In genomic region chr14:94623856-94624499, GRCh38 we compare ENCODE assay signal across 25 cellular contexts. TPM values are rescaled to one million over a fixed set of nuclear protein-coding genes. Genes with fewer than 3 reads are reported as not detected.
DNase-seq lines count a peak whose midpoint lies in the region; ATAC-seq, FAIRE-seq and TF ChIP-seq lines count a peak whose summit lies in the region.
"Had no signal": no experiment of that assay in that cellular context is flagged by ENCODE, and none has a peak within 500 bp of the region (broad histone marks: within the 10 kb centered on the region; RNA-seq: fewer than 3 reads in every experiment).

No MANE protein-coding gene starts in this region.

- no TSS peak for BruUV-seq in HepG2 (replicated peaks; lab: Mats Ljungman, UMichigan)

- FAIRE-seq in HepG2 (lab: Jason Lieb, UNC), result no peak
- FAIRE-seq: A204.1, GM12878, H54, K562 had no signal

- no peak for TF ChIP-seq CTCF in body of pancreas (IDR thresholded peaks at IDR 0.05)
- TF ChIP-seq CTCF in HepG2 (CRISPR knock-in tag; IDR thresholded peaks at IDR 0.05), result no peak

- H3K4me1 ChIP-seq in body of pancreas (peaks cover 21% of the 10 kb centered on the region), HepG2 (ENCODE audit: insufficient read depth, low read length) (peaks cover 32% of the 10 kb centered on the region)

- CTCF ChIA-PET in HepG2 (lab: Yijun Ruan, JAX; ENCODE audit: low intra/inter-chr PET ratio, low total read pairs), result no interaction called here

- H3K36me3 ChIP-seq in body of pancreas (replicated peaks in 1 of 2; ENCODE audit: insufficient read depth in 1 of 2, low read depth in 2 of 2) (peaks cover 6 to 32% of the 10 kb centered on the region in 2 donors), HepG2 (replicated peaks in 1 of 2; ENCODE audit: control insufficient read depth in 1 of 2, insufficient read depth in 2 of 2, low read length in 2 of 2) (peaks cover 31 to 56% of the 10 kb centered on the region in 2 experiments)

- H3K9me3 ChIP-seq in body of pancreas (no peaks in the 10 kb centered on the region), HepG2 (ENCODE audit: low read length) (no peaks in the 10 kb centered on the region)

- peaks cover 17% of the 10 kb centered on the region for H3K27me3 Mint-ChIP-seq in activated T-cell treated with anti-CD3 and anti-CD28 coated beads, Interleukin-2, amount 50 U/mL, for 4 hours (ENCODE audit: low read depth)

- no peak overlapping the region for H3K4me2 ChIP-seq in HepG2 (ENCODE audit: low read depth, low read length)

- H3K9me3 Mint-ChIP-seq in activated T-cell treated with anti-CD3 and anti-CD28 coated beads, Interleukin-2, amount 50 U/mL, for 4 hours, result peaks cover 6% of the 10 kb centered on the region

- POLR2A ChIA-PET in HepG2 (lab: Yijun Ruan, JAX), result interaction anchor here (0.7 to 19.0 kb wide), 9 partner anchors 9 to 55 kb away, joined by 3 to 638 read pairs (median 7); partner anchors contain the start of gene SERPINA3

- no peak overlapping the region for H3K4me3 Mint-ChIP-seq in activated T-cell treated with anti-CD3 and anti-CD28 coated beads, Interleukin-2, amount 50 U/mL, for 4 hours
- H3K4me3 Mint-ChIP-seq: CD4-positive, alpha-beta memory T cell had no signal

- no peak overlapping the region for H2AFZ ChIP-seq in HepG2 (ENCODE audit: low read length)
- H2AFZ ChIP-seq: GM23248 had no signal

- 88 to 94% methylated on average over 5 to 7 of the region's 7 CpGs for WGBS in body of pancreas, 2 donors
- 95% methylated on average over 2 of the region's 7 CpGs for WGBS in HepG2 (ENCODE audit: low lambda C conversion rate)

- no peak for TF ChIP-seq RAD21 in HepG2 (CRISPR knock-in tag; IDR thresholded peaks at IDR 0.05)

- peaks cover 8% of the 10 kb centered on the region; the same call in 1 of the 2 replicates for H4K20me1 ChIP-seq in HepG2 (ENCODE audit: insufficient read depth, low read length)

- no peaks in the 10 kb centered on the region for H3K79me2 ChIP-seq in HepG2 (ENCODE audit: insufficient read depth, low read length)

- peak overlapping the region in 1 of 4 donors; percentile 20 for H3K27ac ChIP-seq in body of pancreas
- H3K27ac ChIP-seq in HepG2 (ENCODE audit: extremely low read length, insufficient read depth, low read length), result no peak overlapping the region
- H3K27ac ChIP-seq: C4-2B, GM23248 had no signal

- ATAC-seq in body of pancreas, result peak; percentile 20
- peak; percentile 7; the same call in 1 of the 3 replicates for ATAC-seq in HepG2
- no peak for ATAC-seq in sciatic nerve
- ATAC-seq in activated T-cell treated with anti-CD3 and anti-CD28 coated beads, Interleukin-2, amount 50 U/mL, for 4 hours, result no peak
- ATAC-seq in GM18498 (IDR thresholded peaks at IDR 0.05; ENCODE audit: unreplicated experiment), result no peak
- no peak for ATAC-seq in GM18907 (IDR thresholded peaks at IDR 0.05; ENCODE audit: unreplicated experiment)
- ATAC-seq: GM12878, K562 had no signal

- no peaks in the 10 kb centered on the region for H3K4me1 Mint-ChIP-seq in activated T-cell treated with anti-CD3 and anti-CD28 coated beads, Interleukin-2, amount 50 U/mL, for 4 hours (ENCODE audit: low read depth)
- H3K4me1 Mint-ChIP-seq: CD4-positive, alpha-beta memory T cell had no signal

- H3K9ac ChIP-seq in HepG2 (ENCODE audit: insufficient read depth, low read depth, low read length), result no peak overlapping the region
- H3K9ac ChIP-seq: GM23248 had no signal

- H3K4me3 ChIP-seq in body of pancreas (no peak overlapping the region), HepG2 (replicated peaks in 1 of 3; ENCODE audit: insufficient read depth in 1 of 3, low read depth in 2 of 3, low read length in 3 of 3) (no peak overlapping the region)
- H3K4me3 ChIP-seq: GM12878, GM23248, K562 had no signal

- intact Hi-C loops in body of pancreas (cut with DNase I), result no loop called here
- intact Hi-C loops in HepG2 (cut with micrococcal nuclease; ENCODE audit: unreplicated experiment), result no loop called here
- intact Hi-C loops in sciatic nerve (cut with DNase I), result loop anchor here (1.0 kb wide), 1 partner anchor 16 kb away; no protein-coding TSS in a partner anchor

- in situ Hi-C loops in HepG2 (cut with HindIII; ENCODE audit: extremely low pct_ligation_motif_present, low pct_unique_long_range_greater_than_20kb), result no loop called here

- peak in 1 of 3 donors; percentile 25 for TF ChIP-seq POLR2A in body of pancreas (IDR thresholded peaks at IDR 0.05)
- no peak; a peak in 1 of 4 replicates for TF ChIP-seq POLR2A in HepG2 (IDR thresholded peaks at IDR 0.05; ENCODE audit: insufficient read depth in 1 of 2, low read depth in 2 of 2, low read length in 2 of 2)

- TF ChIP-seq EP300 in HepG2 (IDR thresholded peaks at IDR 0.05; ENCODE audit: low read depth in 2 of 2, low read length in 2 of 2), result no peak
- no peak for TF ChIP-seq EP300 in HepG2 (CRISPR knock-in tag; IDR thresholded peaks at IDR 0.05; ENCODE audit: borderline replicate concordance)

- no peaks in the 10 kb centered on the region for H3K27me3 ChIP-seq in body of pancreas
- H3K27me3 ChIP-seq in HepG2 (ENCODE audit: control insufficient read depth in 1 of 2, insufficient read depth in 2 of 2, low read length in 2 of 2), result no peaks in the 10 kb centered on the region

- no peaks in the 10 kb centered on the region for H3K36me3 Mint-ChIP-seq in activated T-cell treated with anti-CD3 and anti-CD28 coated beads, Interleukin-2, amount 50 U/mL, for 4 hours (ENCODE audit: insufficient read depth)
- H3K36me3 Mint-ChIP-seq: CD4-positive, alpha-beta memory T cell had no signal

- DNase-seq in body of pancreas (peak in 1 of 4 donors; percentile 13), HepG2 (ENCODE audit: low spot score) (no peak), mesenteric fat pad (ENCODE audit: low spot score) (peak; percentile 68), sciatic nerve (ENCODE audit: low spot score) (peak; percentile 38), glomerular visceral epithelial cell (ENCODE audit: extremely low spot score) (no peak)
- DNase-seq in activated T-cell treated with anti-CD3 and anti-CD28 coated beads, Interleukin-2, amount 50 U/mL, for 4 hours, result no peak
- DNase-seq: ACHN; AML-193; CD4-positive, alpha-beta memory T cell; DMS 273 treated with DMSO at 0.1 percent for 48 hours; DMS53; DND-41; EL; GM23248; HCEC 1CT; IMR-90 had no signal

RNA-seq across cellular contexts. Expression of gene SERPINA3, which starts 11.8 kb away (rescaled TPM):
- 1,000 to 10,000 TPM in 1 of 2 donors, 100 to 1,000 TPM in 1; 396 to 1,783 TPM for total RNA-seq in body of pancreas
- total RNA-seq in HepG2 (2016; rRNA removed; fragmentation: Illumina TruSeq; extraction: Trizol), result 433 and 825 TPM in 2 replicates
- 141 and 152 TPM in 2 replicates for total RNA-seq in HepG2 (2016; cell fraction: cytosol; rRNA removed; fragmentation: Illumina TruSeq; extraction: Trizol; ENCODE audit: low read depth)
- total RNA-seq in HepG2 (2016; cell fraction: insoluble cytoplasmic fraction; rRNA removed; fragmentation: Illumina TruSeq; extraction: Trizol), result 426 and 840 TPM in 2 replicates
- 232 and 248 TPM in 2 replicates for total RNA-seq in HepG2 (2016; cell fraction: membrane; rRNA removed; fragmentation: Illumina TruSeq; extraction: Trizol)
- total RNA-seq in HepG2 (2016; cell fraction: nucleus; rRNA removed; fragmentation: Illumina TruSeq; extraction: Trizol), result 726 and 813 TPM in 2 replicates
- polyA plus RNA-seq in HepG2 (2011; rRNA removed), result 2,200 and 3,367 TPM in 2 replicates
- polyA plus RNA-seq in HepG2 (2011; cell fraction: cytosol; rRNA removed), result 3,577 and 4,656 TPM in 2 replicates
- 1,545 and 2,325 TPM in 2 replicates for polyA plus RNA-seq in HepG2 (2011; cell fraction: nucleus; rRNA removed)
- 306 and 2,041 TPM in 2 replicates for polyA plus RNA-seq in HepG2 (2012)
- 168 and 171 TPM in 2 replicates for polyA plus RNA-seq in HepG2 (2016; cell fraction: cytosol; fragmentation: Illumina TruSeq; extraction: Trizol; ENCODE audit: low read depth)
- 463 and 467 TPM in 2 replicates for polyA plus RNA-seq in HepG2 (2016; cell fraction: insoluble cytoplasmic fraction; fragmentation: Illumina TruSeq; extraction: Trizol; ENCODE audit: low read depth)
- polyA plus RNA-seq in HepG2 (2016; cell fraction: membrane; fragmentation: Illumina TruSeq; extraction: Trizol; ENCODE audit: low read depth), result 216 and 234 TPM in 2 replicates
- polyA plus RNA-seq in HepG2 (2016; cell fraction: nucleus; fragmentation: Illumina TruSeq; extraction: Trizol; ENCODE audit: insufficient read depth, low read depth), result 1,122 and 1,162 TPM in 2 replicates
- 0.47 and 1,312 TPM in 2 replicates for polyA minus RNA-seq in HepG2 (2011; rRNA and poly(A)+ RNA removed; ENCODE audit: low replicate concordance)
- 680 and 1,323 TPM in 2 replicates for polyA minus RNA-seq in HepG2 (2011; cell fraction: cytosol; rRNA and poly(A)+ RNA removed)
- polyA minus RNA-seq in HepG2 (2011; cell fraction: nucleus; rRNA and poly(A)+ RNA removed), result 461 and 851 TPM in 2 replicates
- total RNA-seq in mesenteric fat pad, result 139 TPM
- 77.1 TPM for total RNA-seq in sciatic nerve
- total RNA-seq in activated T-cell treated with anti-CD3 and anti-CD28 coated beads, Interleukin-2, amount 50 U/mL, for 4 hours, result 1 to 10 TPM; 1.9 to 2.6 (median 2.4) TPM
- total RNA-seq: CD4-positive, alpha-beta memory T cell; G401; HT1080 had no signal
- polyA plus RNA-seq: CD4-positive, alpha-beta memory T cell; GM12878; K562 had no signal

RNA-seq across cellular contexts. Expression of gene SERPINA5, which starts 42.8 kb away (rescaled TPM):
- total RNA-seq in body of pancreas, result 100 to 1,000 TPM in 1 of 2 donors, 10 to 100 TPM in 1; 76.0 to 101 TPM
- total RNA-seq in HepG2 (2016; rRNA removed; fragmentation: Illumina TruSeq; extraction: Trizol), result 237 and 498 TPM in 2 replicates
- total RNA-seq in HepG2 (2016; cell fraction: cytosol; rRNA removed; fragmentation: Illumina TruSeq; extraction: Trizol; ENCODE audit: low read depth), result 71.6 and 82.2 TPM in 2 replicates
- 219 and 507 TPM in 2 replicates for total RNA-seq in HepG2 (2016; cell fraction: insoluble cytoplasmic fraction; rRNA removed; fragmentation: Illumina TruSeq; extraction: Trizol)
- 187 and 205 TPM in 2 replicates for total RNA-seq in HepG2 (2016; cell fraction: membrane; rRNA removed; fragmentation: Illumina TruSeq; extraction: Trizol)
- total RNA-seq in HepG2 (2016; cell fraction: nucleus; rRNA removed; fragmentation: Illumina TruSeq; extraction: Trizol), result 372 and 429 TPM in 2 replicates
- polyA plus RNA-seq in HepG2 (2011; rRNA removed), result 449 and 569 TPM in 2 replicates
- polyA plus RNA-seq in HepG2 (2011; cell fraction: cytosol; rRNA removed), result 331 and 435 TPM in 2 replicates
- 165 and 220 TPM in 2 replicates for polyA plus RNA-seq in HepG2 (2011; cell fraction: nucleus; rRNA removed)
- 423 and 569 TPM in 2 replicates for polyA plus RNA-seq in HepG2 (2012)
- polyA plus RNA-seq in HepG2 (2016; cell fraction: cytosol; fragmentation: Illumina TruSeq; extraction: Trizol; ENCODE audit: low read depth), result 81.2 and 88.3 TPM in 2 replicates
- polyA plus RNA-seq in HepG2 (2016; cell fraction: insoluble cytoplasmic fraction; fragmentation: Illumina TruSeq; extraction: Trizol; ENCODE audit: low read depth), result 241 and 254 TPM in 2 replicates
- polyA plus RNA-seq in HepG2 (2016; cell fraction: membrane; fragmentation: Illumina TruSeq; extraction: Trizol; ENCODE audit: low read depth), result 159 and 171 TPM in 2 replicates
- 573 and 590 TPM in 2 replicates for polyA plus RNA-seq in HepG2 (2016; cell fraction: nucleus; fragmentation: Illumina TruSeq; extraction: Trizol; ENCODE audit: insufficient read depth, low read depth)
- polyA minus RNA-seq in HepG2 (2011; rRNA and poly(A)+ RNA removed; ENCODE audit: low replicate concordance), result 0.30 and 414 TPM in 2 replicates
- 176 and 231 TPM in 2 replicates for polyA minus RNA-seq in HepG2 (2011; cell fraction: cytosol; rRNA and poly(A)+ RNA removed)
- polyA minus RNA-seq in HepG2 (2011; cell fraction: nucleus; rRNA and poly(A)+ RNA removed), result 87.0 and 105 TPM in 2 replicates
- total RNA-seq in mesenteric fat pad, result 0.48 TPM
- 8.8 TPM for total RNA-seq in sciatic nerve
- total RNA-seq in activated T-cell treated with anti-CD3 and anti-CD28 coated beads, Interleukin-2, amount 50 U/mL, for 4 hours, result under 1 TPM; 0.29 to 0.58 (median 0.38) TPM
- total RNA-seq: CD4-positive, alpha-beta memory T cell; G401; GM23248; HT1080; IMR-90 had no signal
- polyA plus RNA-seq: CD4-positive, alpha-beta memory T cell; GM12878; GM23248; IMR-90; K562 had no signal

Comparison
In these comparisons a context has a peak if more than half of its experiments do, and no peak if none do; other contexts are left out.
1. ATAC-seq: peak in body of pancreas (single experiment) and HepG2 (single experiment); none in sciatic nerve (single experiment), activated T-cell treated with anti-CD3 and anti-CD28 coated beads, Interleukin-2, amount 50 U/mL, for 4 hours (0 of 2), GM18498 (single experiment) and GM18907 (single experiment).
2. DNase-seq: peak in mesenteric fat pad (single experiment) and sciatic nerve (single experiment); none in HepG2 (single experiment), activated T-cell treated with anti-CD3 and anti-CD28 coated beads, Interleukin-2, amount 50 U/mL, for 4 hours (single experiment) and glomerular visceral epithelial cell (single experiment).
3. RNA of gene SERPINA3, which starts 11.8 kb away (total RNA-seq): 396 to 1,783 TPM in body of pancreas, 141 to 840 TPM in HepG2, 139 TPM in mesenteric fat pad (single experiment) and 77.1 TPM in sciatic nerve (single experiment); 1.9 to 2.6 TPM in activated T-cell treated with anti-CD3 and anti-CD28 coated beads, Interleukin-2, amount 50 U/mL, for 4 hours; every median in the first group is over 10 times any median in the second.